In genomic region chr12:68497112-68497511, GRCh38 we compare ENCODE assay signal across 1 cellular context.
A peak's percentile ranks its signal among the peaks of the same experiment; 100 is the strongest.
TF ChIP-seq lines count a peak whose summit lies in the region.

No MANE protein-coding gene starts in this region.

TF ChIP-seq in GM12878, 131 proteins besides CTCF, POLR2A, EP300 and RAD21 (continued from another document):
- TF ChIP-seq ZNF217 (IDR thresholded peaks at IDR 0.05): no peak
- no peak for TF ChIP-seq RBBP5 (conservative IDR thresholded peaks at IDR 0.05)
- no peak for TF ChIP-seq PAX8 (IDR thresholded peaks at IDR 0.05)
- TF ChIP-seq, protein P1, sequence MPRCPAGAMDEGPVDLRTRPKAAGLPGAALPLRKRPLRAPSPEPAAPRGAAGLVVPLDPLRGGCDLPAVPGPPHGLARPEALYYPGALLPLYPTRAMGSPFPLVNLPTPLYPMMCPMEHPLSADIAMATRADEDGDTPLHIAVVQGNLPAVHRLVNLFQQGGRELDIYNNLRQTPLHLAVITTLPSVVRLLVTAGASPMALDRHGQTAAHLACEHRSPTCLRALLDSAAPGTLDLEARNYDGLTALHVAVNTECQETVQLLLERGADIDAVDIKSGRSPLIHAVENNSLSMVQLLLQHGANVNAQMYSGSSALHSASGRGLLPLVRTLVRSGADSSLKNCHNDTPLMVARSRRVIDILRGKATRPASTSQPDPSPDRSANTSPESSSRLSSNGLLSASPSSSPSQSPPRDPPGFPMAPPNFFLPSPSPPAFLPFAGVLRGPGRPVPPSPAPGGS (IDR thresholded peaks at IDR 0.05; ENCODE audit: borderline replicate concordance, insufficient read depth, low read depth, low read length, poor library complexity, severe bottlenecking): no peak
- TF ChIP-seq MTA3 (IDR thresholded peaks at IDR 0.05; ENCODE audit: borderline replicate concordance, low read length): peak; percentile 24; the same call in 1 of the 2 replicates
- TF ChIP-seq, protein P2, sequence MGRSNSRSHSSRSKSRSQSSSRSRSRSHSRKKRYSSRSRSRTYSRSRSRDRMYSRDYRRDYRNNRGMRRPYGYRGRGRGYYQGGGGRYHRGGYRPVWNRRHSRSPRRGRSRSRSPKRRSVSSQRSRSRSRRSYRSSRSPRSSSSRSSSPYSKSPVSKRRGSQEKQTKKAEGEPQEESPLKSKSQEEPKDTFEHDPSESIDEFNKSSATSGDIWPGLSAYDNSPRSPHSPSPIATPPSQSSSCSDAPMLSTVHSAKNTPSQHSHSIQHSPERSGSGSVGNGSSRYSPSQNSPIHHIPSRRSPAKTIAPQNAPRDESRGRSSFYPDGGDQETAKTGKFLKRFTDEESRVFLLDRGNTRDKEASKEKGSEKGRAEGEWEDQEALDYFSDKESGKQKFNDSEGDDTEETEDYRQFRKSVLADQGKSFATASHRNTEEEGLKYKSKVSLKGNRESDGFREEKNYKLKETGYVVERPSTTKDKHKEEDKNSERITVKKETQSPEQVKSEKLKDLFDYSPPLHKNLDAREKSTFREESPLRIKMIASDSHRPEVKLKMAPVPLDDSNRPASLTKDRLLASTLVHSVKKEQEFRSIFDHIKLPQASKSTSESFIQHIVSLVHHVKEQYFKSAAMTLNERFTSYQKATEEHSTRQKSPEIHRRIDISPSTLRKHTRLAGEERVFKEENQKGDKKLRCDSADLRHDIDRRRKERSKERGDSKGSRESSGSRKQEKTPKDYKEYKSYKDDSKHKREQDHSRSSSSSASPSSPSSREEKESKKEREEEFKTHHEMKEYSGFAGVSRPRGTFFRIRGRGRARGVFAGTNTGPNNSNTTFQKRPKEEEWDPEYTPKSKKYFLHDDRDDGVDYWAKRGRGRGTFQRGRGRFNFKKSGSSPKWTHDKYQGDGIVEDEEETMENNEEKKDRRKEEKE (IDR thresholded peaks at IDR 0.05): no peak
- TF ChIP-seq TBL1XR1 (IDR thresholded peaks at IDR 0.05; ENCODE audit: low read depth, low read length): no peak
- no peak for TF ChIP-seq GATAD2B (conservative IDR thresholded peaks at IDR 0.05; ENCODE audit: low read depth)
- TF ChIP-seq RAD51 (IDR thresholded peaks at IDR 0.05): no peak
